8 cellular contexts compared by ENCODE assay signal in the genomic region with DNA sequence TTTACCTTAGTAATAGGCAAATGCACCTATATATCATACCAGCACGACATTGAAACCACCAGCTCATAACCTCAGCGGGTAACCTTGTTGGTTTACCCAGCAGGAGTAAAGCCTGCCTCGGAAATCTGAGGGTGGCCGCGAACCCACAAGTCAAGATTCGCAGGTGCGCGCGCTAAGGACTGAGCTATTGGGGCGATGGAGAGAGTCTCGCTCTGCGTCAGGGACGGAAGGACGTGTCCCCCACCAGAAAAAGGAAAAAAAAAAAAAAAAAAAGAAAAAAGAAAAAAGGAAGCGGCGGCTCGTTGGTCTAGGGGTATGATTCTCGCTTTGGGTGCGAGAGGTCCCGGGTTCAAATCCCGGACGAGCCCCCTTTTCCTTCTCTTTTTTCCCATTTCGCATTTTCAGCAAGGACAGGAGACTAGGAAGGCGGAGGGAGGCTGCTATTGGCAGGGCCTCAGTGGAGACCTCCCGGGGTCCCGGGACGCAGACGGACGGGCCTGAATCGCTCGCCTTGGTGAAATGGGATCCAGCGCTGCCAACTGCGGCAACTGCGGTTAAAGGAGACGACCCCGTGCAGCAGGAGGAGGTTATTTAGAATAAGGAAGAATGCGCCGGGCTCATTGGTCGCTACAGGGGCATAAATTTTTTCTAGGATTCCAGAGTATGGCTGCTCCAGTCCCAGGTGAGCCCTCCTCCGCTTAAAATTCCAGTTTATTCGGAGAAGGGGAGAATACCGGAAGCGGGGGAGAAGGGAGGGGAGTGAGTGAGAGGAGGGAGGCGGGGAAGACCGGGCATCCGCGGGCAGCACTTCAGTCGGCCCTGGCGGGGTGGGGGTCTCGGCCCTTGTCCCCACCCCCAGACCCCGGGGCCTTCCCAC. TPM values are rescaled to one million over a fixed set of nuclear protein-coding genes. Genes with fewer than 3 reads are reported as not detected.
A peak's percentile ranks its signal among the peaks of the same experiment; 100 is the strongest.
DNase-seq lines count a peak whose midpoint lies in the region; ATAC-seq and TF ChIP-seq lines count a peak whose summit lies in the region.

A gene (plus strand): TSS at position 407 of the 877 bp plus-strand sequence.

- H3K4me3 ChIP-seq in epithelial cell of proximal tubule (ENCODE audit: low read depth, low read length) (peak within 1 kb of the TSS; percentile 79), retinal pigment epithelial cell (ENCODE audit: low read length) (peak within 1 kb of the TSS; percentile 67)

- no peak for TF ChIP-seq CTCF in epithelial cell of proximal tubule (conservative IDR thresholded peaks at IDR 0.05; ENCODE audit: low read depth, low read length)
- TF ChIP-seq CTCF in retinal pigment epithelial cell (conservative IDR thresholded peaks at IDR 0.05; ENCODE audit: low read depth, low read length): no peak

- ATAC-seq in HG02852 (IDR thresholded peaks at IDR 0.05; ENCODE audit: unreplicated experiment) (no peak), GM18502 (IDR thresholded peaks at IDR 0.05; ENCODE audit: poor library complexity, unreplicated experiment) (no peak), GM21367 (IDR thresholded peaks at IDR 0.05; ENCODE audit: unreplicated experiment) (no peak)

- DNase-seq in G401 (ENCODE audit: low spot score) (peak; percentile 65), NCI-H1105 treated with DMSO at 0.1 percent for 48 hours (lab: John Stamatoyannopoulos, UW) (peak; percentile 51), epithelial cell of proximal tubule (ENCODE audit: low read depth) (no peak), retinal pigment epithelial cell (ENCODE audit: low read depth) (no peak)
- DNase-seq in activated CD4-positive, alpha-beta T cell treated with anti-CD3 and anti-CD28 coated beads, Interleukin-2, amount 50 U/mL, for 1 hour: peak; percentile 46

- in situ Hi-C loops in G401 (cut with HindIII; ENCODE audit: low sequenced_read_pairs): no loop called here

RNA-seq across cellular contexts. Expression of the gene that starts here (rescaled TPM):
- total RNA-seq in G401 (2014; rRNA removed; shearing (Covaris generic)): not detected in 2 replicates
- 0.52 TPM in 1 of 2 replicates, not detected in the other for total RNA-seq in epithelial cell of proximal tubule

Comparison
In these comparisons a context has a peak if more than half of its experiments do, and no peak if none do; other contexts are left out.
1. Peak in DNase-seq in G401; RNA of the gene not detected or under 1 TPM.
2. DNase-seq: peak in NCI-H1105 treated with DMSO at 0.1 percent for 48 hours (single experiment) and activated CD4-positive, alpha-beta T cell treated with anti-CD3 and anti-CD28 coated beads, Interleukin-2, amount 50 U/mL, for 1 hour (single experiment); none in epithelial cell of proximal tubule (single experiment) and retinal pigment epithelial cell (single experiment).